Comparison of ENCODE assay signal across 1 cellular context in the genomic region with DNA sequence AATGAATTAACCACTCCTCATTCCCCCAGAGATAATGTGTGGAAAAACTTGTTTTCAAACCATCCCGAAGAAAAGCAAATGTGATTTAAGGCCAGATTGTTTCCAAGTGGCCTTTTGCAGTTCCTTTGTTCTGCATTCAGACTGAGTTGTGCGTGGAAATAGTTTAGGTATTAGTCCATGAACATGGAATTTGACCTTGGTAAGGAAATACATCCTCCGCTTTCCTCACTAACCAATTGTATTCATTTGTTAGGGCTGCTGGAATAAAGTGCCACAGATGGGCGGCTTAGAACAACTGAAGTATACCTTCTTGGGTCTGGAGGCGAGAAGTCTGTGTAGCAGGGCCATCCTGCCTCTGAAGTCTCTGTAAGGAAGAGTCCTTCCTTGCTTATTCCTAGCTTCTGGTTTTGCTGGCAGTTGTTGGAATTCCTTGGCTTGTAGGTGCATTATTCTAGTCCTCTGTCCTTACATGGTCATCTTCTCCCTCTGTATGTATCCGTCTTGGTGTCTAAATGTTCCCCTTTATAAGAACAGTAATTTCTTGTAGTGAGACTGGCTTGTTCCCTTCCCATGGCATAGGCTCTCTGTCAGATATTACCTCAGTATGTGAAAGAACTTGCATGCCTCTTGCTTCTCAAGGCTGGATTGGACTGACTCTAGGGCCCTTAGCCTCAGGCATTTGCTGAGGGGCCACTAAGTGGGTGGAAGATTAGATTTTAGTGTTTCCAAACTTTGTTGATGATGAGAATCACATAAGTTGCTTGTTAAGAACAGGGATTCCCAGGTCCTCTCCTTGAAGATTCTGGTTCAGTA.
TF ChIP-seq lines count a peak whose summit lies in the region.

No MANE protein-coding gene starts in this region.

TF ChIP-seq in IMR-90, 13 proteins besides CTCF, POLR2A, EP300 and RAD21:
- TF ChIP-seq NFE2L2 (IDR thresholded peaks at IDR 0.05; ENCODE audit: low read depth, low read length): no peak
- TF ChIP-seq RCOR1 (IDR thresholded peaks at IDR 0.05; ENCODE audit: insufficient replicate concordance, low read length): peak; percentile 13
- peak; percentile 23; the same call in 1 of the 2 replicates for TF ChIP-seq CEBPB (IDR thresholded peaks at IDR 0.05; ENCODE audit: low read depth, low read length)
